1 cellular context compared by ENCODE assay signal in the genomic region with DNA sequence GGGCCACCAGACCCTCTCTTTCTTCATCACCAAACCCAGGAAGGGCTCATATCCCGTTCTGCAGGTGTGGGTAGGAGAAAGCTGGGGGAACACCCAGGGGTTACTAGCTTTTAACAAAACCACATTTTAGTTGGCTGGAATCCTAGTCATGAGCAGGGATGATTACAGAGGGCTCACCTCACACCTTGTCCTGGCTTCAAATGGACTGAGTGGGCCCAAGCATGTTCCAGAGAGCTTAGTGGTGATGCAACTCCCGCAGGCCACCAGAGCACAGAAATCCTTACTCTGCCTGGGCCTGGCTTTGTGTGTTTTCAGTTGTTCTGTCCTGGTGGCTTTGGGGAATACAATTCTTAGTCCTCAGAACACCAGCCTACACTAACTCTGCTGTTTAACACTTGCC.
TF ChIP-seq lines count a peak whose summit lies in the region.

No MANE protein-coding gene starts in this region.

TF ChIP-seq in IMR-90, 13 proteins besides CTCF, POLR2A, EP300 and RAD21:
- TF ChIP-seq, protein P1, sequence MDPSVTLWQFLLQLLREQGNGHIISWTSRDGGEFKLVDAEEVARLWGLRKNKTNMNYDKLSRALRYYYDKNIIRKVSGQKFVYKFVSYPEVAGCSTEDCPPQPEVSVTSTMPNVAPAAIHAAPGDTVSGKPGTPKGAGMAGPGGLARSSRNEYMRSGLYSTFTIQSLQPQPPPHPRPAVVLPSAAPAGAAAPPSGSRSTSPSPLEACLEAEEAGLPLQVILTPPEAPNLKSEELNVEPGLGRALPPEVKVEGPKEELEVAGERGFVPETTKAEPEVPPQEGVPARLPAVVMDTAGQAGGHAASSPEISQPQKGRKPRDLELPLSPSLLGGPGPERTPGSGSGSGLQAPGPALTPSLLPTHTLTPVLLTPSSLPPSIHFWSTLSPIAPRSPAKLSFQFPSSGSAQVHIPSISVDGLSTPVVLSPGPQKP (IDR thresholded peaks at IDR 0.05; ENCODE audit: borderline replicate concordance, low read depth, low read length) = no peak
- TF ChIP-seq BHLHE40 (IDR thresholded peaks at IDR 0.05; ENCODE audit: low read depth, low read length) = no peak
- no peak for TF ChIP-seq SMC3 (IDR thresholded peaks at IDR 0.05; ENCODE audit: low read depth, low read length)
- no peak for TF ChIP-seq MAZ (IDR thresholded peaks at IDR 0.05; ENCODE audit: borderline replicate concordance, low read depth, low read length)
- TF ChIP-seq RCOR1 (IDR thresholded peaks at IDR 0.05; ENCODE audit: insufficient replicate concordance, low read length) = no peak
- peak; percentile 48 for TF ChIP-seq CEBPB (IDR thresholded peaks at IDR 0.05; ENCODE audit: low read depth, low read length)
- TF ChIP-seq CHD1 (IDR thresholded peaks at IDR 0.05; ENCODE audit: low read depth, low read length) = no peak
